ENCODE assay signal across 18 cellular contexts in genomic region chr7:98254951-98255610, GRCh38. TPM values are rescaled to one million over a fixed set of nuclear protein-coding genes. Genes with fewer than 3 reads are reported as not detected.
DNase-seq lines count a peak whose midpoint lies in the region; ATAC-seq and TF ChIP-seq lines count a peak whose summit lies in the region.
"Had no signal": no experiment of that assay in that cellular context is flagged by ENCODE, and none has a peak within 500 bp of the region (broad histone marks: within the 10 kb centered on the region; RNA-seq: fewer than 3 reads in every experiment).

No MANE protein-coding gene starts in this region.

- no peaks in the 10 kb centered on the region for H3K27me3 Mint-ChIP-seq in CD4-positive, alpha-beta T cell
- H3K27me3 Mint-ChIP-seq in T-helper 2 cell treated with Interferon-gamma antibody and Interleukin-4, amounts not matched to agents 5 μg/mL and 100 μg/mL, for 36 hours (ENCODE audit: low read depth), result no peaks in the 10 kb centered on the region
- H3K27me3 Mint-ChIP-seq in endothelial cell (ENCODE audit: unreplicated experiment), result peaks cover under 1% of the 10 kb centered on the region

- POLR2A ChIA-PET in CD4-positive, alpha-beta T cell (lab: Charles Lee), result interaction anchor here (0.7 to 1.2 kb wide), 2 partner anchors 16 to 19 kb away, joined by 3 read pairs; no protein-coding TSS in a partner anchor

- CTCF ChIA-PET in CD4-positive, alpha-beta T cell (lab: Charles Lee), result no interaction called here

- no peak for ATAC-seq in CD4-positive, alpha-beta T cell (ENCODE audit: poor library complexity)
- ATAC-seq: left lung had no signal

- no peaks in the 10 kb centered on the region for H3K9me3 ChIP-seq in CD4-positive, alpha-beta T cell (ENCODE audit: control insufficient read depth, low read length)
- H3K9me3 ChIP-seq: HAP-1, left lung, SJSA1, thoracic aorta had no signal

- H3K4me1 Mint-ChIP-seq in CD4-positive, alpha-beta T cell (ENCODE audit: low read depth), result peaks cover 49% of the 10 kb centered on the region
- peaks cover 33% of the 10 kb centered on the region for H3K4me1 Mint-ChIP-seq in T-helper 2 cell treated with Interferon-gamma antibody and Interleukin-4, amounts not matched to agents 5 μg/mL and 100 μg/mL, for 36 hours (ENCODE audit: low read depth)
- peaks cover 15% of the 10 kb centered on the region for H3K4me1 Mint-ChIP-seq in endothelial cell (ENCODE audit: unreplicated experiment)

- peak overlapping the region; percentile 59 for H3K4me3 Mint-ChIP-seq in CD4-positive, alpha-beta T cell
- peak overlapping the region; percentile 33 for H3K4me3 Mint-ChIP-seq in T-helper 2 cell treated with Interferon-gamma antibody and Interleukin-4, amounts not matched to agents 5 μg/mL and 100 μg/mL, for 36 hours
- no peak overlapping the region for H3K4me3 Mint-ChIP-seq in endothelial cell (ENCODE audit: unreplicated experiment)

- no peak overlapping the region for H3K27ac ChIP-seq in CD4-positive, alpha-beta T cell (ENCODE audit: low read depth, low read length)
- H3K27ac ChIP-seq: C4-2B, SJSA1, thoracic aorta had no signal

- no peaks in the 10 kb centered on the region for H3K27me3 ChIP-seq in CD4-positive, alpha-beta T cell (ENCODE audit: control insufficient read depth, insufficient read depth, low read length)
- H3K27me3 ChIP-seq: left lung, SJSA1 had no signal

- TF ChIP-seq CTCF in CD4-positive, alpha-beta T cell (IDR thresholded peaks at IDR 0.05), result no peak
- no peak for TF ChIP-seq CTCF in endothelial cell (IDR thresholded peaks at IDR 0.05; ENCODE audit: unreplicated experiment)

- H3K9me3 Mint-ChIP-seq in CD4-positive, alpha-beta T cell, result no peaks in the 10 kb centered on the region
- no peaks in the 10 kb centered on the region for H3K9me3 Mint-ChIP-seq in T-helper 2 cell treated with Interferon-gamma antibody and Interleukin-4, amounts not matched to agents 5 μg/mL and 100 μg/mL, for 36 hours
- H3K9me3 Mint-ChIP-seq in endothelial cell (ENCODE audit: unreplicated experiment), result no peaks in the 10 kb centered on the region

- DNase-seq in NK-92 treated with Interleukin-12 subunit alpha and Interleukin-12 subunit beta, amount 100 ng/mL, for 24 hours (lab: John Stamatoyannopoulos, UW), result peak; percentile 40
- no peak for DNase-seq in NK-92 (lab: John Stamatoyannopoulos, UW; ENCODE audit: unreplicated experiment)
- DNase-seq in CD4-positive, alpha-beta T cell, result no peak
- DNase-seq in T-helper 2 cell treated with Interferon-gamma antibody and Interleukin-4, amounts not matched to agents 5 μg/mL and 100 μg/mL, for 36 hours (ENCODE audit: low spot score), result peak; percentile 25
- DNase-seq in endothelial cell (ENCODE audit: low spot score), result no peak
- DNase-seq in epidermal melanocyte (ENCODE audit: insufficient read length, low spot score), result no peak
- no peak for DNase-seq in kidney glomerular epithelial cell (lab: John Stamatoyannopoulos, UW)
- no peak for DNase-seq in NCI-H2029 treated with DMSO at 0.1 percent for 48 hours (lab: John Stamatoyannopoulos, UW)
- DNase-seq: 8988T; activated CD8-positive, alpha-beta memory T cell treated with anti-CD3 and anti-CD28 coated beads, Interleukin-2, amount 50 U/mL, for 48 hours; aorta; effector CD4-positive, alpha-beta T cell; left lung; NCI-H1105 treated with DMSO at 0.1 percent for 48 hours had no signal

- intact Hi-C loops in CD4-positive, alpha-beta T cell (cut with DNase I, micrococcal nuclease), result loop anchor here (5.0 to 10.0 kb wide), 5 partner anchors 43 to 1140 kb away; partner anchors contain the start of genes BHLHA15 (in 1 of the 2), LMTK2 (in 1 of the 2) and SDHAF3 (in 1 of the 2)

- peak overlapping the region; percentile 69 for H3K27ac Mint-ChIP-seq in CD4-positive, alpha-beta T cell
- H3K27ac Mint-ChIP-seq in T-helper 2 cell treated with Interferon-gamma antibody and Interleukin-4, amounts not matched to agents 5 μg/mL and 100 μg/mL, for 36 hours, result peak overlapping the region; percentile 80
- peak overlapping the region; percentile 18 for H3K27ac Mint-ChIP-seq in endothelial cell (ENCODE audit: unreplicated experiment)

- H3K36me3 Mint-ChIP-seq in CD4-positive, alpha-beta T cell (ENCODE audit: low read depth), result peaks cover 67% of the 10 kb centered on the region
- H3K36me3 Mint-ChIP-seq in T-helper 2 cell treated with Interferon-gamma antibody and Interleukin-4, amounts not matched to agents 5 μg/mL and 100 μg/mL, for 36 hours (ENCODE audit: low read depth), result peaks cover 27% of the 10 kb centered on the region
- peaks cover 12% of the 10 kb centered on the region for H3K36me3 Mint-ChIP-seq in endothelial cell (ENCODE audit: low read depth, unreplicated experiment)

RNA-seq across cellular contexts. Expression of gene TECPR1, which starts 3.0 kb away (rescaled TPM):
- total RNA-seq in CD4-positive, alpha-beta T cell, result 10 to 100 TPM; 85.9 to 90.4 TPM
- total RNA-seq in endothelial cell (ENCODE audit: unreplicated experiment), result 129 TPM

RNA-seq across cellular contexts. Expression of gene BRI3, which starts 26.4 kb away (rescaled TPM):
- 10 to 100 TPM; 68.0 to 76.5 TPM for total RNA-seq in CD4-positive, alpha-beta T cell
- 300 TPM for total RNA-seq in endothelial cell (ENCODE audit: unreplicated experiment)

RNA-seq across cellular contexts. Expression of gene BHLHA15, which starts 43.8 kb away (rescaled TPM):
- not detected for total RNA-seq in CD4-positive, alpha-beta T cell
- total RNA-seq in endothelial cell (ENCODE audit: unreplicated experiment), result 1.2 TPM
- total RNA-seq: aorta, SJSA1, thoracic aorta had no signal

Comparison
In these comparisons a context has a peak if more than half of its experiments do, and no peak if none do; other contexts are left out.
1. DNase-seq: peak in NK-92 treated with Interleukin-12 subunit alpha and Interleukin-12 subunit beta, amount 100 ng/mL, for 24 hours (single experiment) and T-helper 2 cell treated with Interferon-gamma antibody and Interleukin-4, amounts not matched to agents 5 μg/mL and 100 μg/mL, for 36 hours (single experiment); none in NK-92 (single experiment), CD4-positive, alpha-beta T cell (0 of 10), endothelial cell (single experiment), epidermal melanocyte (single experiment), kidney glomerular epithelial cell (single experiment) and NCI-H2029 treated with DMSO at 0.1 percent for 48 hours (single experiment).
2. H3K27ac Mint-ChIP-seq: peak in every context shown above with its lines; median percentile 80 in T-helper 2 cell treated with Interferon-gamma antibody and Interleukin-4, amounts not matched to agents 5 μg/mL and 100 μg/mL, for 36 hours; 69 in CD4-positive, alpha-beta T cell; 18 in endothelial cell.